In genomic region chr7:46357290-46357689, GRCh38 we compare ENCODE assay signal across 23 cellular contexts.
"Had no signal": no experiment of that assay in that cellular context is flagged by ENCODE, and none has a peak within 500 bp of the region (broad histone marks: within the 10 kb centered on the region; RNA-seq: fewer than 3 reads in every experiment).

No MANE protein-coding gene starts in this region.

- FAIRE-seq: endothelial cell of umbilical vein had no signal

- H3K27me3 ChIP-seq: ascending aorta, breast epithelium, esophagus squamous epithelium, tibial artery, vagina had no signal

- H3K27ac ChIP-seq: ascending aorta, breast epithelium, esophagus squamous epithelium, prostate gland, skin epidermis, tibial artery, vagina had no signal

- H3K4me3 ChIP-seq: ascending aorta, breast epithelium, esophagus squamous epithelium, prostate gland, skin epidermis, tibial artery, vagina had no signal

- ATAC-seq: activated CD4-positive, alpha-beta T cell treated with anti-CD3 and anti-CD28 coated beads for 36 hours; activated CD8-positive, alpha-beta memory T cell treated with anti-CD3 and anti-CD28 coated beads, Interleukin-2, amount 10 ng/mL, durations not matched to agents 7 days and 5 days; activated naive CD8-positive, alpha-beta T cell treated with anti-CD3 and anti-CD28 coated beads, Interleukin-2, amount 50 U/mL, for 24 hours; right cardiac atrium had no signal

- DNase-seq: activated CD4-positive, alpha-beta memory T cell treated with anti-CD3 and anti-CD28 coated beads for 36 hours; activated CD4-positive, alpha-beta T cell treated with anti-CD3 and anti-CD28 coated beads for 36 hours; activated CD8-positive, alpha-beta memory T cell treated with anti-CD3 and anti-CD28 coated beads, Interleukin-2, amount 10 ng/mL, durations not matched to agents 7 days and 5 days; activated naive CD4-positive, alpha-beta T cell treated with anti-CD3 and anti-CD28 coated beads for 36 hours; activated naive CD8-positive, alpha-beta T cell treated with anti-CD3 and anti-CD28 coated beads, Interleukin-2, amount 50 U/mL, for 24 hours; activated T-cell treated with anti-CD3 and anti-CD28 coated beads, Interleukin-2, amount 50 U/mL, for 1 hour; cerebellar nuclear complex; effector CD8-positive, alpha-beta T cell; esophagus squamous epithelium; hippocampal formation; mesendoderm; nephron progenitor cell; right cardiac atrium; stimulated activated CD4-positive, alpha-beta T cell treated with anti-CD3 and anti-CD28 coated beads, Interleukin-15, amount 100 ng/mL, for 24 hours; stimulated activated CD4-positive, alpha-beta T cell treated with anti-CD3 and anti-CD28 coated beads, Interleukin-4, amount 100 ng/mL, for 1 hour; stimulated activated naive B cell treated with anti-CD40 and anti-IgM and Interleukin-4, amounts not matched to agents 10 μg/mL and 1 μg/mL and 100 μg/mL, for 72 hours; tibial artery had no signal

- H3K9me3 ChIP-seq: ascending aorta, breast epithelium, esophagus squamous epithelium, prostate gland, tibial artery, vagina had no signal

- H3K4me1 ChIP-seq: ascending aorta, breast epithelium, esophagus squamous epithelium, prostate gland, tibial artery, vagina had no signal

- H3K36me3 ChIP-seq: ascending aorta, breast epithelium, esophagus squamous epithelium, prostate gland, tibial artery, vagina had no signal
